ENCODE assay signal across 1 cellular context in the genomic region with DNA sequence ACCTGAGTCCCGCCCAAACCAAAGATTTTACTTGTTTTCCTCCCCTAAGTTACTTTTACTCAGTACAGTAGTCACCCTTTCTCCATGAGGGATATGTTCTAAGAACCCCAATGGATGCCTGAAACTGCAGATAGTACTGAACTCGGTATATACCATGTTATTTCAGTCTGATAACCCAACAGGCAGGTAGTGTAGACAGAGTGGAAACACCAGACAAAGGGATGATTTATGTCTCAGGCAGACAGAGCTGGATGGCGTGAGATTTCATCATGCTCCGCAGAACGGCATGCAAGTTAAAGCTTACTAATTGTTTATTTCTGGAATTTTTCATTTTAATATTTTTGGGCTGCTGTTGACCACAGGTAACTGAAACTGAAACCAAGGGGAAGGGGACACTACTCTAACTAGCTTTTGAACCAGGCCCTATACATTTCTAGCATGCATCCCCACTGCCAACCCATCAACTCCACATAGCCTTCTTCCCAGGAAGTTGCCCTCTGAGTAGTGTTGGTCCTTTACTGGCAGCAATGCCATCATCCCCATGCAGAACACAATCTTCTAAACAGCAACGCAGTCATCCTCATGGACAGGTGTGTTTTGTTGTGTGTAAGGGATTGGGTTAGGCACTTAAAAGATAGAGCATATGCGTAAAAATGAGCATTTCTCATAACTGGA.
TF ChIP-seq lines count a peak whose summit lies in the region.

No MANE protein-coding gene starts in this region.

TF ChIP-seq in K562, 482 proteins besides CTCF, POLR2A, EP300 and RAD21 (continued from another document):
- TF ChIP-seq, protein P1, sequence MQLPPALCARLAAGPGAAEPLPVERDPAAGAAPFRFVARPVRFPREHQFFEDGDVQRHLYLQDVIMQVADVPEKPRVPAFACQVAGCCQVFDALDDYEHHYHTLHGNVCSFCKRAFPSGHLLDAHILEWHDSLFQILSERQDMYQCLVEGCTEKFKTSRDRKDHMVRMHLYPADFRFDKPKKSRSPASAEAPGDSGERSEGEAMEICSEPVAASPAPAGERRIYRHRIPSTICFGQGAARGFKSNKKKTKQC (CRISPR knock-in tag; IDR thresholded peaks at IDR 0.05): no peak
- TF ChIP-seq, protein P2, sequence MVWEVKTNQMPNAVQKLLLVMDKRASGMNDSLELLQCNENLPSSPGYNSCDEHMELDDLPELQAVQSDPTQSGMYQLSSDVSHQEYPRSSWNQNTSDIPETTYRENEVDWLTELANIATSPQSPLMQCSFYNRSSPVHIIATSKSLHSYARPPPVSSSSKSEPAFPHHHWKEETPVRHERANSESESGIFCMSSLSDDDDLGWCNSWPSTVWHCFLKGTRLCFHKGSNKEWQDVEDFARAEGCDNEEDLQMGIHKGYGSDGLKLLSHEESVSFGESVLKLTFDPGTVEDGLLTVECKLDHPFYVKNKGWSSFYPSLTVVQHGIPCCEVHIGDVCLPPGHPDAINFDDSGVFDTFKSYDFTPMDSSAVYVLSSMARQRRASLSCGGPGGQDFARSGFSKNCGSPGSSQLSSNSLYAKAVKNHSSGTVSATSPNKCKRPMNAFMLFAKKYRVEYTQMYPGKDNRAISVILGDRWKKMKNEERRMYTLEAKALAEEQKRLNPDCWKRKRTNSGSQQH (CRISPR knock-in tag; IDR thresholded peaks at IDR 0.05): no peak
- peak; percentile 95 for TF ChIP-seq SMAD4 (CRISPR knock-in tag; conservative IDR thresholded peaks at IDR 0.05)
- TF ChIP-seq ARNT (IDR thresholded peaks at IDR 0.05): no peak
- TF ChIP-seq SMARCB1 (IDR thresholded peaks at IDR 0.05; ENCODE audit: insufficient read length, low read depth): no peak
- peak; percentile 97 for TF ChIP-seq ZNF584 (CRISPR knock-in tag; IDR thresholded peaks at IDR 0.05; ENCODE audit: low read depth)
- peak; percentile 11; the same call in 1 of the 2 replicates for TF ChIP-seq ZNF239 (CRISPR knock-in tag; IDR thresholded peaks at IDR 0.05)
- TF ChIP-seq CHCHD3 (CRISPR knock-in tag; IDR thresholded peaks at IDR 0.05): no peak
- TF ChIP-seq JUND (IDR thresholded peaks at IDR 0.05; ENCODE audit: borderline replicate concordance, low read depth, low read length): peak; percentile 29; the same call in 1 of the 2 replicates
- TF ChIP-seq JUND (tag; IDR thresholded peaks at IDR 0.05; ENCODE audit: borderline replicate concordance, low read depth, low read length): 0 out of 3 replicates have a peak, but pooled peaks have one; percentile 45
- TF ChIP-seq MCM3 (IDR thresholded peaks at IDR 0.05): no peak
- TF ChIP-seq, protein P3, sequence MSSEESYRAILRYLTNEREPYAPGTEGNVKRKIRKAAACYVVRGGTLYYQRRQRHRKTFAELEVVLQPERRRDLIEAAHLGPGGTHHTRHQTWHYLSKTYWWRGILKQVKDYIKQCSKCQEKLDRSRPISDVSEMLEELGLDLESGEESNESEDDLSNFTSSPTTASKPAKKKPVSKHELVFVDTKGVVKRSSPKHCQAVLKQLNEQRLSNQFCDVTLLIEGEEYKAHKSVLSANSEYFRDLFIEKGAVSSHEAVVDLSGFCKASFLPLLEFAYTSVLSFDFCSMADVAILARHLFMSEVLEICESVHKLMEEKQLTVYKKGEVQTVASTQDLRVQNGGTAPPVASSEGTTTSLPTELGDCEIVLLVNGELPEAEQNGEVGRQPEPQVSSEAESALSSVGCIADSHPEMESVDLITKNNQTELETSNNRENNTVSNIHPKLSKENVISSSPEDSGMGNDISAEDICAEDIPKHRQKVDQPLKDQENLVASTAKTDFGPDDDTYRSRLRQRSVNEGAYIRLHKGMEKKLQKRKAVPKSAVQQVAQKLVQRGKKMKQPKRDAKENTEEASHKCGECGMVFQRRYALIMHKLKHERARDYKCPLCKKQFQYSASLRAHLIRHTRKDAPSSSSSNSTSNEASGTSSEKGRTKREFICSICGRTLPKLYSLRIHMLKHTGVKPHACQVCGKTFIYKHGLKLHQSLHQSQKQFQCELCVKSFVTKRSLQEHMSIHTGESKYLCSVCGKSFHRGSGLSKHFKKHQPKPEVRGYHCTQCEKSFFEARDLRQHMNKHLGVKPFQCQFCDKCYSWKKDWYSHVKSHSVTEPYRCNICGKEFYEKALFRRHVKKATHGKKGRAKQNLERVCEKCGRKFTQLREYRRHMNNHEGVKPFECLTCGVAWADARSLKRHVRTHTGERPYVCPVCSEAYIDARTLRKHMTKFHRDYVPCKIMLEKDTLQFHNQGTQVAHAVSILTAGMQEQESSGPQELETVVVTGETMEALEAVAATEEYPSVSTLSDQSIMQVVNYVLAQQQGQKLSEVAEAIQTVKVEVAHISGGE (CRISPR knock-in tag; IDR thresholded peaks at IDR 0.05): 0 out of 6 replicates have a peak, but pooled peaks of 1 of the 3 experiments have one; percentile 13
- TF ChIP-seq ERF (CRISPR knock-in tag; IDR thresholded peaks at IDR 0.05): no peak
- no peak for TF ChIP-seq RFX7 (CRISPR knock-in tag; IDR thresholded peaks at IDR 0.05)
- TF ChIP-seq, protein P4, sequence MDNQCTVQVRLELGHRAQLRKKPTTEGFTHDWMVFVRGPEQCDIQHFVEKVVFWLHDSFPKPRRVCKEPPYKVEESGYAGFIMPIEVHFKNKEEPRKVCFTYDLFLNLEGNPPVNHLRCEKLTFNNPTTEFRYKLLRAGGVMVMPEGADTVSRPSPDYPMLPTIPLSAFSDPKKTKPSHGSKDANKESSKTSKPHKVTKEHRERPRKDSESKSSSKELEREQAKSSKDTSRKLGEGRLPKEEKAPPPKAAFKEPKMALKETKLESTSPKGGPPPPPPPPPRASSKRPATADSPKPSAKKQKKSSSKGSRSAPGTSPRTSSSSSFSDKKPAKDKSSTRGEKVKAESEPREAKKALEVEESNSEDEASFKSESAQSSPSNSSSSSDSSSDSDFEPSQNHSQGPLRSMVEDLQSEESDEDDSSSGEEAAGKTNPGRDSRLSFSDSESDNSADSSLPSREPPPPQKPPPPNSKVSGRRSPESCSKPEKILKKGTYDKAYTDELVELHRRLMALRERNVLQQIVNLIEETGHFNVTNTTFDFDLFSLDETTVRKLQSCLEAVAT (IDR thresholded peaks at IDR 0.05): no peak
- no peak for TF ChIP-seq PHF21A (IDR thresholded peaks at IDR 0.05; ENCODE audit: borderline replicate concordance, low read depth)
- no peak for TF ChIP-seq CSDE1 (IDR thresholded peaks at IDR 0.05)
- TF ChIP-seq CEBPG (CRISPR knock-in tag; IDR thresholded peaks at IDR 0.05): peak; percentile 83
- TF ChIP-seq CEBPG (tag; conservative IDR thresholded peaks at IDR 0.05 in 1 of 2, IDR thresholded peaks at IDR 0.05 in 1 of 2): peak; percentile 81 to 93
- peak; percentile 81 for TF ChIP-seq ZNF589 (CRISPR knock-in tag; IDR thresholded peaks at IDR 0.05; ENCODE audit: low read depth)
- TF ChIP-seq, protein P5, sequence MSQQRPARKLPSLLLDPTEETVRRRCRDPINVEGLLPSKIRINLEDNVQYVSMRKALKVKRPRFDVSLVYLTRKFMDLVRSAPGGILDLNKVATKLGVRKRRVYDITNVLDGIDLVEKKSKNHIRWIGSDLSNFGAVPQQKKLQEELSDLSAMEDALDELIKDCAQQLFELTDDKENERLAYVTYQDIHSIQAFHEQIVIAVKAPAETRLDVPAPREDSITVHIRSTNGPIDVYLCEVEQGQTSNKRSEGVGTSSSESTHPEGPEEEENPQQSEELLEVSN (IDR thresholded peaks at IDR 0.05; ENCODE audit: borderline replicate concordance in 1 of 2, extremely low read depth in 1 of 2, insufficient read depth in 1 of 2, insufficient read length in 1 of 2, low read depth in 1 of 2, low read length in 1 of 2, poor library complexity in 1 of 2, severe bottlenecking in 1 of 2): no peak
